ENCODE assay signal across 8 cellular contexts in genomic region chr12:124211753-124212152, GRCh38.
"Had no signal": no experiment of that assay in that cellular context is flagged by ENCODE, and none has a peak within 500 bp of the region (broad histone marks: within the 10 kb centered on the region; RNA-seq: fewer than 3 reads in every experiment).

No MANE protein-coding gene starts in this region.

- ATAC-seq: GM12878 had no signal

- FAIRE-seq: G401.6, GM12878, GM12891, GM12892, GM18507, GM19239 had no signal

- DNase-seq: GDM1, GF-D8 had no signal

- H3K4me3 ChIP-seq: GM12878 had no signal
